8 cellular contexts compared by ENCODE assay signal in genomic region chr7:6273380-6273837, GRCh38. TPM values are rescaled to one million over a fixed set of nuclear protein-coding genes. Genes with fewer than 3 reads are reported as not detected.
A peak's percentile ranks its signal among the peaks of the same experiment; 100 is the strongest.
DNase-seq lines count a peak whose midpoint lies in the region; ATAC-seq and TF ChIP-seq lines count a peak whose summit lies in the region.

No MANE protein-coding gene starts in this region.

- TF ChIP-seq CTCF in heart right ventricle (IDR thresholded peaks at IDR 0.05) = no peak

- no peaks in the 10 kb centered on the region for H3K9me3 ChIP-seq in naive thymus-derived CD4-positive, alpha-beta T cell (ENCODE audit: control insufficient read depth in 2 of 3, low read length in 3 of 3)
- no peaks in the 10 kb centered on the region for H3K9me3 ChIP-seq in heart right ventricle

- H3K4me3 ChIP-seq in naive thymus-derived CD4-positive, alpha-beta T cell (ENCODE audit: low read length) = no peak overlapping the region
- H3K4me3 ChIP-seq in heart right ventricle = no peak overlapping the region

- H3K27ac Mint-ChIP-seq in T-cell = no peak overlapping the region
- peak overlapping the region in 3 of 9 donors; percentile 32 to 67 (median 37) for H3K27ac Mint-ChIP-seq in naive thymus-derived CD4-positive, alpha-beta T cell

- CTCF ChIA-PET in T-cell (lab: Charles Lee) = no interaction called here
- CTCF ChIA-PET in naive thymus-derived CD4-positive, alpha-beta T cell (lab: Charles Lee) = interaction anchor here (0.5 kb wide), 1 partner anchor 217 kb away, joined by 6 read pairs; no protein-coding TSS in a partner anchor

- peaks cover 0 to 10% of the 10 kb centered on the region in 2 donors for H3K27me3 Mint-ChIP-seq in T-cell
- peaks cover 0 to 57% (median 12%) of the 10 kb centered on the region in 5 donors for H3K27me3 Mint-ChIP-seq in naive thymus-derived CD4-positive, alpha-beta T cell

- intact Hi-C loops in naive thymus-derived CD4-positive, alpha-beta T cell (cut with micrococcal nuclease) = loop anchor here in 1 of 2 donors (2.0 to 5.0 kb wide), 4 partner anchors 15 to 1294 kb away; partner anchors contain the start of gene MIOS
- intact Hi-C loops in heart right ventricle (cut with DNase I) = loop anchor here in 8 of 10 donors (5.0 to 10.0 kb wide), 7 partner anchors 41 to 111 kb away; no protein-coding TSS in a partner anchor

- WGBS in heart right ventricle, 2 donors = 80 to 83% methylated on average over 6 of the region's 6 CpGs

- H3K27ac ChIP-seq in naive thymus-derived CD4-positive, alpha-beta T cell (ENCODE audit: low read depth, low read length) = no peak overlapping the region
- H3K27ac ChIP-seq in heart right ventricle = no peak overlapping the region

- peaks cover 10 to 18% of the 10 kb centered on the region in 2 donors for H3K4me1 ChIP-seq in naive thymus-derived CD4-positive, alpha-beta T cell (ENCODE audit: control insufficient read depth in 2 of 2, insufficient read depth in 2 of 2, low read length in 2 of 2)
- H3K4me1 ChIP-seq in heart right ventricle = peaks cover 0 to 36% (median 32%) of the 10 kb centered on the region in 9 donors

- peaks cover 19 to 36% (median 19%) of the 10 kb centered on the region in 3 donors for H3K4me1 Mint-ChIP-seq in T-cell
- H3K4me1 Mint-ChIP-seq in naive thymus-derived CD4-positive, alpha-beta T cell = peaks cover 15 to 30% (median 19%) of the 10 kb centered on the region in 7 donors

- no peaks in the 10 kb centered on the region for H3K36me3 Mint-ChIP-seq in T-cell
- H3K36me3 Mint-ChIP-seq in naive thymus-derived CD4-positive, alpha-beta T cell = no peaks in the 10 kb centered on the region

- H3K27me3 ChIP-seq in naive thymus-derived CD4-positive, alpha-beta T cell (ENCODE audit: control insufficient read depth in 2 of 2, insufficient read depth in 2 of 2, low read length in 2 of 2) = no peaks in the 10 kb centered on the region
- peaks cover 0 to 12% (median 0%) of the 10 kb centered on the region in 7 donors for H3K27me3 ChIP-seq in heart right ventricle

- no peaks in the 10 kb centered on the region for H3K9me3 Mint-ChIP-seq in T-cell
- peaks cover 0 to 3% (median 0%) of the 10 kb centered on the region in 11 donors for H3K9me3 Mint-ChIP-seq in naive thymus-derived CD4-positive, alpha-beta T cell

- DNase-seq in DMS153 (lab: John Stamatoyannopoulos, UW) (peak; percentile 82), NCI-H1105 treated with DMSO at 0.1 percent for 48 hours (lab: John Stamatoyannopoulos, UW) (peak; percentile 93), T-cell (no peak), SKM-1 (lab: John Stamatoyannopoulos, UW; ENCODE audit: unreplicated experiment) (no peak), MV-4-11 (lab: John Stamatoyannopoulos, UW) (no peak), heart right ventricle (no peak)
- no peak for DNase-seq in naive thymus-derived CD4-positive, alpha-beta T cell

- no peak for ATAC-seq in T-cell (replicated peaks in 1 of 4)
- ATAC-seq in naive thymus-derived CD4-positive, alpha-beta T cell = no peak
- ATAC-seq in HG03565 (IDR thresholded peaks at IDR 0.05; ENCODE audit: unreplicated experiment) = no peak
- ATAC-seq in heart right ventricle = no peak

- no peaks in the 10 kb centered on the region for H3K36me3 ChIP-seq in naive thymus-derived CD4-positive, alpha-beta T cell (ENCODE audit: control insufficient read depth in 2 of 3, insufficient read depth in 3 of 3, low read length in 3 of 3)
- no peaks in the 10 kb centered on the region for H3K36me3 ChIP-seq in heart right ventricle

- POLR2A ChIA-PET in T-cell (lab: Charles Lee) = no interaction called here
- POLR2A ChIA-PET in naive thymus-derived CD4-positive, alpha-beta T cell (lab: Charles Lee) = interaction anchor here (0.6 to 1.0 kb wide), 4 partner anchors 12 to 1695 kb away, joined by 3 to 4 read pairs (median 3); no protein-coding TSS in a partner anchor

- peak overlapping the region; percentile 78 to 92 (median 82) for H3K4me3 Mint-ChIP-seq in T-cell
- H3K4me3 Mint-ChIP-seq in naive thymus-derived CD4-positive, alpha-beta T cell = peak overlapping the region; percentile 48 to 96 (median 79)

RNA-seq across cellular contexts. Expression of gene CYTH3, which starts 1.0 kb away (rescaled TPM):
- 10 to 100 TPM in 3 of 5 donors, 1 to 10 TPM in 2; 5.0 to 16.3 (median 12.5) TPM for total RNA-seq in T-cell
- 1 to 10 TPM in 4 of 5 experiments, under 1 TPM in 1; 0.99 to 9.5 (median 3.6) TPM for total RNA-seq in naive thymus-derived CD4-positive, alpha-beta T cell
- polyA plus RNA-seq in naive thymus-derived CD4-positive, alpha-beta T cell = 1 to 10 TPM; 1.5 to 2.1 TPM
- total RNA-seq in heart right ventricle = 10 to 100 TPM; 16.2 to 27.9 (median 23.2) TPM
- polyA plus RNA-seq in heart right ventricle = 10 to 100 TPM; 15.9 to 17.0 TPM

Comparison
In these comparisons a context has a peak if more than half of its experiments do, and no peak if none do; other contexts are left out.
1. DNase-seq: peak in DMS153 (single experiment) and NCI-H1105 treated with DMSO at 0.1 percent for 48 hours (single experiment); none in T-cell (0 of 34), naive thymus-derived CD4-positive, alpha-beta T cell (0 of 9), SKM-1 (single experiment), MV-4-11 (single experiment) and heart right ventricle (0 of 2).